In the genomic region with DNA sequence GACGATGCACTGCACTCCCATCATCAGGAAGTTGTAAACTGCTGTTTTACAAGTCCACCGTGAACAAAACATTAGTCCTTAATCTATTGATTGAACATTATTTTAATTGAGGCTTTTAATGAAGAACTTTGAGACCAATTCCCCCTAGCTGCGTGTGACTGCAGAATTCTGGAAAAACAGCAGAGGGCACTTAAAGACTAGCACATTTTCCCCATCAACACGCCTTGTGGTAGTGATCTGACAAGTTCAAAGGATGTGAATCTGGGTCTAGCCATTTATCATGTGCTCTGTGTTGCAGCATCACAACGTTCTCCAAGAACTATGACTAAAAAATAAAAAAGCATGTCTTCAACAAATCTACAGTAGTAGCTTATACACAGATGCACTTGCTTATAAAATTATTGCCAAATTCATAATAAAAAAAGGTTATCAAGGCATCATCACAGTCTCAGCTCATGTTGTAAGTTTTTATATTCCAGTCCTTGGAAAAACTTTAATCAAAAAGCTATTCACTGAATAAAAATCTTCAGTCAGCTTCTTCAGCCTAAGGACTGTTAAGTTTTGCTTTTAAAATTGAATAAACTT, we compare ENCODE assay signal across 1 cellular context.
TF ChIP-seq lines count a peak whose summit lies in the region.

No MANE protein-coding gene starts in this region.

TF ChIP-seq in GM12878, 131 proteins besides CTCF, POLR2A, EP300 and RAD21:
- TF ChIP-seq YY1 (IDR thresholded peaks at IDR 0.05; ENCODE audit: low read depth, low read length) (0 out of 2 replicates have a peak, but pooled peaks have one; percentile 13), SMC3 (IDR thresholded peaks at IDR 0.05; ENCODE audit: borderline replicate concordance, low read length) (peak; percentile 72; the same call in 1 of the 2 replicates), FOXM1 (IDR thresholded peaks at IDR 0.05; ENCODE audit: low read depth, low read length) (0 out of 2 replicates have a peak, but pooled peaks have one; percentile 25), ETV6 (conservative IDR thresholded peaks at IDR 0.05 in 1 of 2, IDR thresholded peaks at IDR 0.05 in 1 of 2; ENCODE audit: borderline replicate concordance in 1 of 2, low read depth in 1 of 2) (no peak)
